ENCODE assay signal across 20 cellular contexts in the genomic region with DNA sequence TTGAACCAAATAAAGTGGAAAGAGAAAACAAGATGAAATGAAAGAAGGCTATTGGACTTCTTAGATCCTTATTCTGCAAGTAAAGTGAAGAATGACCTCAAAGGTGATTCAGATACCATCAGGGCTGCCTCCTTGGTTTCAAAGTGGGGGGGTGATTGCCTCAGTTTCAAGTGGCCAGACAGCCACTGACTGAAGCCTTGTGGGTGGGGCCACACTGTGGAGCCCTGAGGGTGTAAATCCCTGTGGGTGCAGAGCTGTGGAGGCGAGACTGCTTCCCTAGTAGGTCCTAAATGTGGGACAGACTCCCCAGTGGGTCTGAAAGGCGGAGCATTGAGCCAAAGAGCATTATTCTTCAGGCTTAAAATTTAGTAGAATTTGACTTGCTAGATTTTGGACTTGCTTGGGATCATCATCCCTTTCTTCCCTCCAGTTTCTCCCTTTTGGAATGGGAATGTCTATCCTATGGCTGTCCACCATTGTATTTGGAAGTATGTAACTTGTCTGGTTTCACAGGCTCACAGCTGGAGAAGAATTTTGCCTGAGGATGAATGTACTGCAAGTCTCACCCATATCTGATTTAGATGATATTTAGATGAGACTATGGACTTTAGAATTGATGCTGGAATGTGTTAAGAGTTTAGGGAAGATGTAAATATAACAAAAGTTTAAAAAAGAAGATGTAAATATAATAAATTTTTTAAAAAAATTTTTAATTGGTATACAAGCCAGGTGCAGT.
"Had no signal": no experiment of that assay in that cellular context is flagged by ENCODE, and none has a peak within 500 bp of the region (broad histone marks: within the 10 kb centered on the region; RNA-seq: fewer than 3 reads in every experiment).

No MANE protein-coding gene starts in this region.

- FAIRE-seq: bronchial epithelial cell, frontal cortex, kidney had no signal

- H3K9me3 ChIP-seq: vagina had no signal

- DNase-seq: activated CD4-positive, CD25-positive, alpha-beta regulatory T cell treated with anti-CD3 and anti-CD28 coated beads, Interleukin-2, amount 50 U/mL, for 72 hours; activated naive CD4-positive, alpha-beta T cell treated with anti-CD3 and anti-CD28 coated beads, Interleukin-2, amount 50 U/mL, for 16 hours; activated T-cell treated with anti-CD3 and anti-CD28 coated beads for 4 hours; effector CD4-positive, alpha-beta T cell; hypothalamus; kidney; left ventricle myocardium inferior; mammary epithelial cell; midbrain; occipital lobe; posterior cingulate gyrus; retina; spleen; stimulated activated naive CD4-positive, alpha-beta T cell had no signal

- H3K27ac ChIP-seq: left ventricle myocardium inferior, spleen, vagina, VCaP had no signal

- H3K36me3 ChIP-seq: left ventricle myocardium inferior, spleen, tibial nerve, vagina had no signal

- H3K27ac Mint-ChIP-seq: activated T-helper 2 cell treated with anti-CD3 and anti-CD28 coated beads, Interferon-gamma antibody, Interleukin-2, Interleukin-4, amounts not matched to agents 10 μg/mL and 5 μg/mL and 100 μg/mL, durations not matched to agents 14 hours and 24 hours and 36 hours had no signal

- H3K4me1 ChIP-seq: spleen, vagina had no signal

- H3K27me3 ChIP-seq: tibial nerve, vagina had no signal

- H3K9me3 Mint-ChIP-seq: activated T-helper 2 cell treated with anti-CD3 and anti-CD28 coated beads, Interferon-gamma antibody, Interleukin-2, Interleukin-4, amounts not matched to agents 10 μg/mL and 5 μg/mL and 100 μg/mL, durations not matched to agents 14 hours and 24 hours and 36 hours had no signal

- H3K4me3 ChIP-seq: left ventricle myocardium inferior, spleen, tibial nerve, vagina had no signal
